Comparison of ENCODE assay signal across 23 cellular contexts in genomic region chr5:25570067-25570583, GRCh38.
DNase-seq lines count a peak whose midpoint lies in the region; ATAC-seq, FAIRE-seq and TF ChIP-seq lines count a peak whose summit lies in the region.
"Had no signal": no experiment of that assay in that cellular context is flagged by ENCODE, and none has a peak within 500 bp of the region (broad histone marks: within the 10 kb centered on the region; RNA-seq: fewer than 3 reads in every experiment).

No MANE protein-coding gene starts in this region.

- H4K5ac ChIP-seq in H1 (ENCODE audit: insufficient read length, low read depth, low read length) = no peak overlapping the region

- H4K20me1 ChIP-seq in SK-N-SH (ENCODE audit: insufficient read depth) (no peaks in the 10 kb centered on the region), H1 (replicated peaks in 1 of 2; ENCODE audit: control insufficient read depth in 1 of 2, insufficient read depth in 2 of 2, low read length in 2 of 2) (no peaks in the 10 kb centered on the region)
- H4K20me1 ChIP-seq: BLaER1 treated with 17β-estradiol and CSF1 and Interleukin-3, amounts not matched to agents 10 nM and 100 nM had no signal

- WGBS in SK-N-SH (ENCODE audit: low lambda C conversion rate) = 11% methylated on average over 5 of the region's 5 CpGs
- 47% methylated on average over 5 of the region's 5 CpGs; no CpG with 5 or more reads in 1 of the 2 experiments for WGBS in H1 (ENCODE audit: extremely low coverage in 1 of 2, insufficient coverage in 1 of 2, insufficient read length in 1 of 2, insufficient replicate concordance in 2 of 2, low coverage in 1 of 2, low lambda C conversion rate in 2 of 2, missing lambda C conversion rate in 1 of 2), 2 experiments

- no peak overlapping the region for H3K14ac ChIP-seq in H1 (ENCODE audit: insufficient read length)

- H2BK20ac ChIP-seq in H1 (ENCODE audit: low read length) = 0 out of 2 replicates have a peak overlapping the region, but pooled peaks have one; percentile 3

- no peak overlapping the region for H2BK15ac ChIP-seq in H1 (ENCODE audit: low read length)

- H3K9ac ChIP-seq in SK-N-SH (no peak overlapping the region), H1 (replicated peaks in 1 of 4; ENCODE audit: extremely low read depth in 1 of 4, low read depth in 3 of 4, low read length in 3 of 4) (no peak overlapping the region)
- H3K9ac ChIP-seq: BLaER1 treated with 17β-estradiol and CSF1 and Interleukin-3, amounts not matched to agents 10 nM and 100 nM had no signal

- H3K4me1 Mint-ChIP-seq in MCF 10A (ENCODE audit: insufficient read depth, unreplicated experiment) = no peaks in the 10 kb centered on the region

- BruUV-seq in MCF 10A (replicated peaks; lab: Mats Ljungman, UMichigan) = no TSS peak

- no peak overlapping the region for H4K8ac ChIP-seq in H1 (ENCODE audit: extremely low read depth, insufficient read depth, low read length)

- TF ChIP-seq CTCF in SK-N-SH (IDR thresholded peaks at IDR 0.05) (no peak), H1 (IDR thresholded peaks at IDR 0.05; ENCODE audit: control extremely low read depth in 1 of 3, insufficient read depth in 1 of 3, low read depth in 1 of 3, low read length in 3 of 3) (no peak), MCF 10A (IDR thresholded peaks at IDR 0.05; ENCODE audit: unreplicated experiment) (no peak)

- no peaks in the 10 kb centered on the region for H3K79me1 ChIP-seq in H1 (ENCODE audit: low read depth, low read length)

- H2AFZ ChIP-seq in SK-N-SH (ENCODE audit: low read depth) = 0 out of 2 replicates have a peak overlapping the region, but pooled peaks have one; percentile 88
- H2AFZ ChIP-seq in H1 (ENCODE audit: low read length) = no peak overlapping the region

- peak; percentile 60 for FAIRE-seq in H1 (lab: Jason Lieb, UNC)
- FAIRE-seq: GM18507 had no signal

- TF ChIP-seq EP300 in SK-N-SH (IDR thresholded peaks at IDR 0.05; ENCODE audit: borderline replicate concordance in 1 of 2, low read depth in 1 of 2, low read length in 1 of 2) = no peak
- TF ChIP-seq EP300 in H1 (IDR thresholded peaks at IDR 0.05; ENCODE audit: borderline replicate concordance in 1 of 2, low read depth in 2 of 2, low read length in 2 of 2) = no peak

- intact Hi-C loops in MCF 10A (cut with micrococcal nuclease) = no loop called here

- H3F3A ChIP-seq in SK-N-SH (replicated peaks; ENCODE audit: insufficient read depth) = no peaks in the 10 kb centered on the region

- no peaks in the 10 kb centered on the region for H3K9me2 ChIP-seq in SK-N-SH

- H3K27me3 Mint-ChIP-seq in MCF 10A (ENCODE audit: insufficient read depth, unreplicated experiment) = no peaks in the 10 kb centered on the region
- H3K27me3 Mint-ChIP-seq: CD4-positive, alpha-beta memory T cell had no signal

- TF ChIP-seq RAD21 in SK-N-SH (IDR thresholded peaks at IDR 0.05; ENCODE audit: low read length) = no peak
- TF ChIP-seq RAD21 in H1 (IDR thresholded peaks at IDR 0.05 in 1 of 2, conservative IDR thresholded peaks at IDR 0.05 in 1 of 2; ENCODE audit: low read depth in 2 of 2, low read length in 2 of 2) = no peak

- H3K27ac ChIP-seq in SK-N-SH (ENCODE audit: low read depth in 2 of 2, low read length in 1 of 2) (no peak overlapping the region), H1 (ENCODE audit: low read depth, low read length) (no peak overlapping the region)
- H3K27ac ChIP-seq: 22Rv1; BLaER1 treated with 17β-estradiol and CSF1 and Interleukin-3, amounts not matched to agents 10 nM and 100 nM had no signal

- H3K4me3 ChIP-seq in SK-N-SH (ENCODE audit: low read depth in 2 of 2, low read length in 1 of 2) (no peak overlapping the region), H1 (ENCODE audit: extremely low read depth in 1 of 4, insufficient read depth in 2 of 4, low read depth in 3 of 4, low read length in 4 of 4) (peak overlapping the region in 1 of 4 experiments; percentile 32; a peak in 1 of 8 replicates)
- H3K4me3 ChIP-seq: BLaER1 treated with 17β-estradiol and CSF1 and Interleukin-3, amounts not matched to agents 10 nM and 100 nM had no signal

- peaks cover 7% of the 10 kb centered on the region for H3K36me3 Mint-ChIP-seq in MCF 10A (ENCODE audit: insufficient read depth, unreplicated experiment)

- H3K9me3 ChIP-seq in SK-N-SH (no peaks in the 10 kb centered on the region), H1 (ENCODE audit: insufficient read depth in 2 of 2, low read depth in 1 of 2, low read length in 1 of 2) (no peaks in the 10 kb centered on the region)
- H3K9me3 ChIP-seq: Caco-2 had no signal

- no peak overlapping the region for H3K18ac ChIP-seq in H1 (ENCODE audit: extremely low read depth, low read length)

- no peak overlapping the region for H2BK12ac ChIP-seq in H1 (ENCODE audit: low read depth, low read length)

- H2BK5ac ChIP-seq in H1 (ENCODE audit: low read depth, low read length) = no peak overlapping the region; the same call in 1 of the 2 replicates

- H3K4ac ChIP-seq in H1 (replicated peaks; ENCODE audit: insufficient read length, low read depth, low read length) = no peak overlapping the region

- DNase-seq in SK-N-SH = no peak
- DNase-seq in NCI-H2227 treated with DMSO at 0.1 percent for 48 hours (lab: John Stamatoyannopoulos, UW) = peak; percentile 60
- DNase-seq in H1 (ENCODE audit: low read depth in 1 of 2, low spot score in 2 of 2) = no peak
- DNase-seq in MCF 10A (ENCODE audit: unreplicated experiment) = no peak
- DNase-seq in H4 (ENCODE audit: low spot score) = no peak
- no peak for DNase-seq in activated CD4-positive, CD25-positive, alpha-beta regulatory T cell treated with anti-CD3 and anti-CD28 coated beads, Interleukin-2, amount 50 U/mL, for 72 hours
- DNase-seq: Caco-2; CD4-positive, alpha-beta memory T cell; DMS153; GDM1; MM.1S; NCI-H1092; NCI-H1436; NCI-H1930; NCI-H345; NCI-H524; Right ventricle myocardium superior; T-helper 2 cell had no signal

- ATAC-seq in SK-N-SH treated with all-trans-retinoic acid at 6 μM for 48 hours (no peak), HG02588 (IDR thresholded peaks at IDR 0.05; ENCODE audit: unreplicated experiment) (no peak)

- H3K4me2 ChIP-seq in SK-N-SH (no peak overlapping the region; the same call in 1 of the 2 replicates), H1 (ENCODE audit: insufficient read depth in 1 of 2, low read depth in 2 of 2, low read length in 2 of 2) (peak overlapping the region in 1 of 2 experiments; percentile 9; a peak in 1 of 4 replicates)
- H3K4me2 ChIP-seq: BLaER1 treated with 17β-estradiol and CSF1 and Interleukin-3, amounts not matched to agents 10 nM and 100 nM had no signal

- H2BK120ac ChIP-seq in H1 (replicated peaks; ENCODE audit: low read depth, low read length) = no peak overlapping the region

- H2AK5ac ChIP-seq in H1 (ENCODE audit: low read depth, low read length) = no peak overlapping the region

- POLR2A ChIA-PET in SK-N-SH (lab: Yijun Ruan, JAX) = no interaction called here
- POLR2A ChIA-PET in H1 (lab: Charles Lee; ENCODE audit: partially characterized antibody) = interaction anchor here (0.6 to 2.1 kb wide), 5 partner anchors 9 to 375 kb away, joined by 3 to 12 read pairs (median 4); no protein-coding TSS in a partner anchor
- POLR2A ChIA-PET in MCF 10A (lab: Yijun Ruan, JAX) = no interaction called here

- H3K27me3 ChIP-seq in SK-N-SH (ENCODE audit: insufficient read depth) (no peaks in the 10 kb centered on the region), H1 (replicated peaks in 1 of 4; ENCODE audit: control insufficient read depth in 3 of 4, extremely low read depth in 1 of 4, insufficient read depth in 3 of 4, low read length in 3 of 4) (no peaks in the 10 kb centered on the region)
- H3K27me3 ChIP-seq: BLaER1 treated with 17β-estradiol and CSF1 and Interleukin-3, amounts not matched to agents 10 nM and 100 nM had no signal

- H3K36me3 ChIP-seq in SK-N-SH (replicated peaks in 1 of 2; ENCODE audit: control insufficient read depth in 1 of 2, insufficient read depth in 2 of 2, low read length in 1 of 2) (no peaks in the 10 kb centered on the region), H1 (ENCODE audit: control insufficient read depth in 2 of 4, insufficient read depth in 4 of 4, low read length in 3 of 4) (no peaks in the 10 kb centered on the region)
- H3K36me3 ChIP-seq: BLaER1 treated with 17β-estradiol and CSF1 and Interleukin-3, amounts not matched to agents 10 nM and 100 nM had no signal

- H3K4me1 ChIP-seq in SK-N-SH (ENCODE audit: control insufficient read depth in 1 of 2, insufficient read depth in 2 of 2, low read depth in 1 of 2, low read length in 1 of 2) = no peaks in the 10 kb centered on the region
- H3K4me1 ChIP-seq in H1 (replicated peaks in 1 of 4; ENCODE audit: control insufficient read depth in 3 of 4, insufficient read depth in 4 of 4, low read length in 3 of 4) = peaks cover 0 to 5% (median 3%) of the 10 kb centered on the region in 4 experiments; a peak in 4 of 7 replicates
- H3K4me1 ChIP-seq: BLaER1 treated with 17β-estradiol and CSF1 and Interleukin-3, amounts not matched to agents 10 nM and 100 nM had no signal

- H3K9me3 Mint-ChIP-seq in MCF 10A (ENCODE audit: unreplicated experiment) = peaks cover 20% of the 10 kb centered on the region

- no peaks in the 10 kb centered on the region for H3K79me2 ChIP-seq in SK-N-SH (ENCODE audit: insufficient read depth)
- no peaks in the 10 kb centered on the region for H3K79me2 ChIP-seq in H1 (ENCODE audit: control insufficient read depth in 1 of 2, insufficient read depth in 2 of 2, low read length in 2 of 2)

- no peak overlapping the region for H3K27ac Mint-ChIP-seq in MCF 10A (ENCODE audit: low read depth, unreplicated experiment)

- H3K56ac ChIP-seq in H1 (replicated peaks; ENCODE audit: insufficient read length, low read depth, low read length) = no peak overlapping the region

- H3K4me3 Mint-ChIP-seq in MCF 10A (ENCODE audit: unreplicated experiment) = no peak overlapping the region

- TF ChIP-seq POLR2A in H1 (IDR thresholded peaks at IDR 0.05; ENCODE audit: control extremely low read depth in 1 of 2, low read depth in 2 of 2, low read length in 2 of 2) = no peak

- H3K23ac ChIP-seq in H1 (ENCODE audit: insufficient read length) = no peak overlapping the region

- CTCF ChIA-PET in SK-N-SH (lab: Yijun Ruan, JAX) (no interaction called here), H1 (lab: Charles Lee; ENCODE audit: partially characterized antibody) (interaction anchor here (1.5 kb wide), 2 partner anchors 25 to 122 kb away, joined by 4 read pairs; no protein-coding TSS in a partner anchor), MCF 10A (lab: Yijun Ruan, JAX) (interaction anchor here (1.3 kb wide), 1 partner anchor 13 kb away, joined by 4 read pairs; no protein-coding TSS in a partner anchor)

- no peaks in the 10 kb centered on the region for H3K23me2 ChIP-seq in H1 (ENCODE audit: low read depth, low read length)

- no peak overlapping the region for H4K91ac ChIP-seq in H1 (replicated peaks; ENCODE audit: insufficient read length, low read length)

TF ChIP-seq in SK-N-SH treated with all-trans-retinoic acid at 6 μM for 48 hours, 23 proteins besides CTCF, POLR2A, EP300 and RAD21 (continues in another document):
- TF ChIP-seq PPARA (CRISPR knock-in tag; IDR thresholded peaks at IDR 0.05; ENCODE audit: borderline replicate concordance) (no peak), TCF4 (CRISPR knock-in tag; IDR thresholded peaks at IDR 0.05; ENCODE audit: borderline replicate concordance) (no peak), ISL1 (CRISPR knock-in tag; IDR thresholded peaks at IDR 0.05) (no peak)

TF ChIP-seq in H1, 55 proteins besides CTCF, POLR2A, EP300 and RAD21 (continues in another document):
- no peak for TF ChIP-seq SIN3A (conservative IDR thresholded peaks at IDR 0.05 in 1 of 2, IDR thresholded peaks at IDR 0.05 in 1 of 2; ENCODE audit: low read depth in 1 of 2, low read length in 2 of 2)
- TF ChIP-seq CBX8 (IDR thresholded peaks at IDR 0.05; ENCODE audit: borderline replicate concordance, low read depth, low read length) = no peak

Comparison
In these comparisons a context has a peak if more than half of its experiments do, and no peak if none do; other contexts are left out.
1. Of the 17 proteins assayed by ChIP-seq in both H1 and SK-N-SH: peak only in H1: YY1; only in SK-N-SH: none; in both: none; in neither: 16.